ENCODE assay signal across 17 cellular contexts in genomic region chr19:33902802-33903488, GRCh38.
A peak's percentile ranks its signal among the peaks of the same experiment; 100 is the strongest.
DNase-seq lines count a peak whose midpoint lies in the region; ATAC-seq and TF ChIP-seq lines count a peak whose summit lies in the region.
"Had no signal": no experiment of that assay in that cellular context is flagged by ENCODE, and none has a peak within 500 bp of the region (broad histone marks: within the 10 kb centered on the region; RNA-seq: fewer than 3 reads in every experiment).

No MANE protein-coding gene starts in this region.

- POLR2A ChIA-PET in HEK293T (lab: Yijun Ruan, JAX) = no interaction called here

- H3K27ac Mint-ChIP-seq in activated T-cell treated with anti-CD3 and anti-CD28 coated beads, Interleukin-2, amount 50 U/mL, for 72 hours = no peak overlapping the region
- H3K27ac Mint-ChIP-seq: CD4-positive, CD25-positive, alpha-beta regulatory T cell; GM23338 had no signal

- peaks cover 33% of the 10 kb centered on the region for H3K27me3 Mint-ChIP-seq in activated T-cell treated with anti-CD3 and anti-CD28 coated beads, Interleukin-2, amount 50 U/mL, for 72 hours (ENCODE audit: low read depth)
- H3K27me3 Mint-ChIP-seq in activated T-cell treated with anti-CD3 and anti-CD28 coated beads, Interleukin-2, amount 50 U/mL, for 4 hours (ENCODE audit: low read depth) = peaks cover 51% of the 10 kb centered on the region

- peaks cover 7 to 14% of the 10 kb centered on the region in 2 donors for H3K9me3 Mint-ChIP-seq in activated T-cell treated with anti-CD3 and anti-CD28 coated beads, Interleukin-2, amount 50 U/mL, for 72 hours
- H3K9me3 Mint-ChIP-seq in activated T-cell treated with anti-CD3 and anti-CD28 coated beads, Interleukin-2, amount 50 U/mL, for 4 hours = peaks cover 13% of the 10 kb centered on the region

- DNase-seq in Caki2 (ENCODE audit: low read depth) (peak; percentile 16), HEK293T (ENCODE audit: extremely low spot score) (peak; percentile 53), SW480 (ENCODE audit: low spot score) (peak; percentile 49), fibroblast of peridontal ligament (ENCODE audit: extremely low read depth) (peak; percentile 6), mucosa of gallbladder (ENCODE audit: low spot score) (no peak)
- no peak for DNase-seq in activated T-cell treated with anti-CD3 and anti-CD28 coated beads, Interleukin-2, amount 50 U/mL, for 72 hours
- DNase-seq in activated T-cell treated with anti-CD3 and anti-CD28 coated beads, Interleukin-2, amount 50 U/mL, for 4 hours = no peak
- DNase-seq: AML-193; CD4-positive, CD25-positive, alpha-beta regulatory T cell; MG63; NCI-H1105 treated with DMSO at 0.1 percent for 48 hours; NCI-H1930; NCI-H2171; NK-92 treated with Interleukin-12 subunit alpha and Interleukin-12 subunit beta, amount 100 ng/mL, for 24 hours had no signal

- CTCF ChIA-PET in HEK293T (lab: Yijun Ruan, JAX) = no interaction called here

- ATAC-seq in HG03139 (IDR thresholded peaks at IDR 0.05; ENCODE audit: unreplicated experiment) = no peak
- no peak for ATAC-seq in activated T-cell treated with anti-CD3 and anti-CD28 coated beads, Interleukin-2, amount 50 U/mL, for 72 hours (replicated peaks in 1 of 2)
- ATAC-seq in activated T-cell treated with anti-CD3 and anti-CD28 coated beads, Interleukin-2, amount 50 U/mL, for 4 hours = no peak
- ATAC-seq: GM23338, HepG2 had no signal

- H3K36me3 Mint-ChIP-seq in activated T-cell treated with anti-CD3 and anti-CD28 coated beads, Interleukin-2, amount 50 U/mL, for 72 hours (ENCODE audit: insufficient read depth in 2 of 2) = peaks cover 8 to 9% of the 10 kb centered on the region in 2 donors
- no peaks in the 10 kb centered on the region for H3K36me3 Mint-ChIP-seq in activated T-cell treated with anti-CD3 and anti-CD28 coated beads, Interleukin-2, amount 50 U/mL, for 4 hours (ENCODE audit: insufficient read depth)
- H3K36me3 Mint-ChIP-seq: CD4-positive, CD25-positive, alpha-beta regulatory T cell had no signal

- in situ Hi-C loops in Caki2 (cut with HindIII; ENCODE audit: low pct_unique_long_range_greater_than_20kb, low sequenced_read_pairs) = no loop called here

- no peak overlapping the region for H3K4me3 Mint-ChIP-seq in activated T-cell treated with anti-CD3 and anti-CD28 coated beads, Interleukin-2, amount 50 U/mL, for 72 hours
- H3K4me3 Mint-ChIP-seq in activated T-cell treated with anti-CD3 and anti-CD28 coated beads, Interleukin-2, amount 50 U/mL, for 4 hours = no peak overlapping the region
- H3K4me3 Mint-ChIP-seq: CD4-positive, CD25-positive, alpha-beta regulatory T cell; GM23338 had no signal

- peaks cover 6% of the 10 kb centered on the region for H3K4me1 Mint-ChIP-seq in activated T-cell treated with anti-CD3 and anti-CD28 coated beads, Interleukin-2, amount 50 U/mL, for 72 hours (ENCODE audit: low read depth)
- H3K4me1 Mint-ChIP-seq in activated T-cell treated with anti-CD3 and anti-CD28 coated beads, Interleukin-2, amount 50 U/mL, for 4 hours (ENCODE audit: low read depth) = peaks cover 6% of the 10 kb centered on the region

TF ChIP-seq in HEK293T, 16 proteins besides CTCF, POLR2A, EP300 and RAD21:
- no peak for TF ChIP-seq L3MBTL2 (conservative IDR thresholded peaks at IDR 0.05)
- 0 out of 2 replicates have a peak, but pooled peaks have one; percentile 28 for TF ChIP-seq ZNF384 (IDR thresholded peaks at IDR 0.05)
- TF ChIP-seq SP1 (IDR thresholded peaks at IDR 0.05) = no peak

Comparison
In these comparisons a context has a peak if more than half of its experiments do, and no peak if none do; other contexts are left out.
1. DNase-seq: peak in Caki2 (single experiment), HEK293T (single experiment), SW480 (single experiment) and fibroblast of peridontal ligament (single experiment); none in activated T-cell treated with anti-CD3 and anti-CD28 coated beads, Interleukin-2, amount 50 U/mL, for 72 hours (0 of 2), activated T-cell treated with anti-CD3 and anti-CD28 coated beads, Interleukin-2, amount 50 U/mL, for 4 hours (single experiment) and mucosa of gallbladder (single experiment).